Comparison of ENCODE assay signal across 7 cellular contexts in the genomic region with DNA sequence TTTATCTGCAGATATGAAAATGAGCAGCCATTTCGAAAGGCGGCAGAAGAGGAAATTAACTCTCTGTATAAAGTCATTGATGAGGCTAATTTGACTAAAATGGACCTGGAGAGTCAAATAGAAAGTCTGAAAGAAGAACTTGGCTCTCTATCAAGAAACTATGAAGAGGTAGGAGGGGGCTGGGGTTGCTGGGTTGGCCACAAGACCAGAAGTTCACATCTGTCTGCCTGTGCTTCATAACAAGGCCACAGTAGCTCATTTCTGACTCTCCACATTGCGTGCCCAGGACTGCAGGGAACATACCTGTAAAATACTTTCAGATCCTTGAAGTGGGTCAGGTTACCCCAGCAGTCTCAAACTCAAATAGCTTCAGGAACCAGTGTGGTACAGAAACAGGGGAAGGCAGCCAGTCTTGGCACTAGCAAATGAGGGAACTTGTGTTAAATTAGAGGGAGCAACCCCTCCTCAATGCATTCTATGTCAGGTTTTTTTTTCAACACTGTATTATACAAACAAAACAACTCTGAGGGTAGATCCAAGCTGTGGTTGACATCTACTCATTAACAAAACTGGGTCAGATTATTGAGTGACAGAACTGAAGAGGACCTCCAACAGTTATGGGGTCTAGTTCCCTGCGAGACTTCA.
DNase-seq lines count a peak whose midpoint lies in the region; ATAC-seq, FAIRE-seq and TF ChIP-seq lines count a peak whose summit lies in the region.

No MANE protein-coding gene starts in this region.

- H3K27me3 ChIP-seq in SU-DHL-6 (ENCODE audit: low read length): no peaks in the 10 kb centered on the region
- H3K27me3 ChIP-seq in parathyroid adenoma (ENCODE audit: control insufficient read depth, insufficient read depth, low read length): no peaks in the 10 kb centered on the region

- in situ Hi-C loops in ACHN (cut with HindIII; ENCODE audit: low pct_ligation_motif_present, low pct_unique_long_range_greater_than_20kb, low sequenced_read_pairs): no loop called here

- FAIRE-seq in GM19239 (lab: Jason Lieb, UNC): peak; percentile 100

- H3K4me3 ChIP-seq in SU-DHL-6 (ENCODE audit: insufficient read depth, low read length, poor library complexity, severe bottlenecking): no peak overlapping the region
- H3K4me3 ChIP-seq in parathyroid adenoma (ENCODE audit: low read depth, low read length): no peak overlapping the region

- ATAC-seq in HG03025 (IDR thresholded peaks at IDR 0.05; ENCODE audit: low FRiP score, unreplicated experiment): peak; percentile 80

- no peaks in the 10 kb centered on the region for H4K20me1 ChIP-seq in SU-DHL-6 (ENCODE audit: low read depth, low read length)

- H3K36me3 ChIP-seq in SU-DHL-6 (ENCODE audit: low read length) (no peaks in the 10 kb centered on the region), parathyroid adenoma (ENCODE audit: control insufficient read depth, insufficient read depth, low read length) (no peaks in the 10 kb centered on the region)

- H3K9ac ChIP-seq in SU-DHL-6 (ENCODE audit: low read length) (peak overlapping the region; percentile 17; the same call in 1 of the 2 replicates), parathyroid adenoma (no peak overlapping the region)

- H3K4me2 ChIP-seq in SU-DHL-6 (ENCODE audit: low read depth, low read length, poor library complexity, severe bottlenecking): peak overlapping the region; percentile 40
- H3K4me2 ChIP-seq in parathyroid adenoma (ENCODE audit: low read length): no peak overlapping the region

- peaks cover 23% of the 10 kb centered on the region for H3K4me1 ChIP-seq in parathyroid adenoma

- DNase-seq in GM19239 (ENCODE audit: insufficient read length, low spot score): peak; percentile 63
- no peak for DNase-seq in ACHN
- no peak for DNase-seq in NCI-H1694 (lab: John Stamatoyannopoulos, UW)
- no peak for DNase-seq in COR-L47 (lab: John Stamatoyannopoulos, UW)

- H3F3A ChIP-seq in SU-DHL-6 (ENCODE audit: insufficient read depth): peaks cover 10% of the 10 kb centered on the region

- H3K9me2 ChIP-seq in SU-DHL-6 (replicated peaks; ENCODE audit: insufficient read depth, low read length): no peaks in the 10 kb centered on the region

- peak overlapping the region; percentile 65 for H3K27ac ChIP-seq in SU-DHL-6 (ENCODE audit: low read depth, low read length)
- no peak overlapping the region for H3K27ac ChIP-seq in parathyroid adenoma

- H2AFZ ChIP-seq in SU-DHL-6 (ENCODE audit: low read depth, low read length, severe bottlenecking) (no peak overlapping the region), parathyroid adenoma (peak overlapping the region; percentile 45)

- H3K79me2 ChIP-seq in SU-DHL-6 (ENCODE audit: insufficient read depth, low read length) (no peaks in the 10 kb centered on the region), parathyroid adenoma (no peaks in the 10 kb centered on the region)

- TF ChIP-seq CTCF in SU-DHL-6 (IDR thresholded peaks at IDR 0.05; ENCODE audit: insufficient read depth, low read length, poor library complexity, severe bottlenecking) (no peak), parathyroid adenoma (IDR thresholded peaks at IDR 0.05) (no peak)

- H3K9me3 ChIP-seq in SU-DHL-6 (ENCODE audit: insufficient read depth, low read length): no peaks in the 10 kb centered on the region
- H3K9me3 ChIP-seq in parathyroid adenoma (ENCODE audit: control insufficient read depth, low read length): no peaks in the 10 kb centered on the region
